Comparison of ENCODE assay signal across 33 cellular contexts in the genomic region with DNA sequence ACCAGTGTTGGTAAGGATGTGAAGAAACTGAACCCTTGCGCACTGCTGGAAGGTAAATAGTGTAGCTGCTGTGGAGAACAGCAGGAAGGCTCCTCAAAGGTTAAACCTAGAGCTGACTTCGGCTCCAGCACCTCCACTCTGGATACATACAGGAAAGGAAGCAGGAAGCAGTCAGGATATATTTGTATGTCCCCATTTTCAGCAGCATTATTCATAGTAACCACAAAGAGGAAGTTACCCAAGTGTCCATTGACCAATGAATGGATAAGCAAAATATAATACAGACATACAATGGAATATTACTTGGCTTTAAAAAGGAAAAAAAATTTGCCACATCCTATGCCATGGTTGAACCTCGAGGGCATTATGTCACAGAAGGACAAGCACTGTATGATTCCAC. TPM values are rescaled to one million over a fixed set of nuclear protein-coding genes. Genes with fewer than 3 reads are reported as not detected.
DNase-seq lines count a peak whose midpoint lies in the region; TF ChIP-seq lines count a peak whose summit lies in the region.
"Had no signal": no experiment of that assay in that cellular context is flagged by ENCODE, and none has a peak within 500 bp of the region (broad histone marks: within the 10 kb centered on the region; RNA-seq: fewer than 3 reads in every experiment).

No MANE protein-coding gene starts in this region.

- 24 to 47% (median 37%) methylated on average over 3 of the region's 3 CpGs for WGBS in spleen, 5 donors

- H3K27ac Mint-ChIP-seq in progenitor cell of endocrine pancreas, result peak overlapping the region; percentile 52
- H3K27ac Mint-ChIP-seq: activated T-helper 1 cell treated with anti-CD3 and anti-CD28 coated beads, Interleukin-12 subunit alpha, Interleukin-12 subunit beta, Interleukin-2, Interleukin-4 antibody, amounts not matched to agents 30 ng/mL and 10 ng/mL and 1 ng/mL, durations not matched to agents 14 hours and 24 hours and 36 hours; CD4-positive, CD25-positive, alpha-beta regulatory T cell; effector memory CD8-positive, alpha-beta T cell; stimulated activated naive CD8-positive, alpha-beta T cell treated with anti-CD3 and anti-CD28 coated beads, Interleukin-15, Interleukin-2, amounts not matched to agents 100 ng/mL and 50 ng/mL, for 24 hours had no signal

- H3K9me3 Mint-ChIP-seq in progenitor cell of endocrine pancreas (ENCODE audit: low read depth), result no peaks in the 10 kb centered on the region
- H3K9me3 Mint-ChIP-seq: activated T-helper 1 cell treated with anti-CD3 and anti-CD28 coated beads, Interleukin-12 subunit alpha, Interleukin-12 subunit beta, Interleukin-2, Interleukin-4 antibody, amounts not matched to agents 30 ng/mL and 10 ng/mL and 1 ng/mL, durations not matched to agents 14 hours and 24 hours and 36 hours; CD4-positive, CD25-positive, alpha-beta regulatory T cell; effector memory CD8-positive, alpha-beta T cell; stimulated activated naive CD8-positive, alpha-beta T cell treated with anti-CD3 and anti-CD28 coated beads, Interleukin-15, Interleukin-2, amounts not matched to agents 100 ng/mL and 50 ng/mL, for 24 hours had no signal

- no peak overlapping the region for H3K27ac ChIP-seq in spleen
- H3K27ac ChIP-seq: 22Rv1, KMS-11, testis had no signal

- peaks cover 0 to 12% (median 0%) of the 10 kb centered on the region in 6 donors for H3K4me1 ChIP-seq in spleen
- H3K4me1 ChIP-seq: testis had no signal

- no peaks in the 10 kb centered on the region for H3K36me3 Mint-ChIP-seq in progenitor cell of endocrine pancreas (ENCODE audit: insufficient read depth)
- H3K36me3 Mint-ChIP-seq: CD4-positive, CD25-positive, alpha-beta regulatory T cell; immature natural killer cell had no signal

- peak; percentile 58 for DNase-seq in DMS53 (lab: John Stamatoyannopoulos, UW)
- DNase-seq in DMS53 treated with DMSO at 0.1 percent for 48 hours (lab: John Stamatoyannopoulos, UW; ENCODE audit: unreplicated experiment), result no peak
- peak; percentile 87 for DNase-seq in MV-4-11 (lab: John Stamatoyannopoulos, UW)
- peak; percentile 8 for DNase-seq in SIG-M5 (lab: John Stamatoyannopoulos, UW)
- no peak for DNase-seq in progenitor cell of endocrine pancreas (ENCODE audit: low spot score, unreplicated experiment)
- DNase-seq in NCI-H187 treated with DMSO at 0.1 percent for 48 hours (lab: John Stamatoyannopoulos, UW), result no peak
- DNase-seq in spleen, result no peak
- DNase-seq in HuH-7 (ENCODE audit: low spot score), result no peak
- DNase-seq: activated CD4-positive, alpha-beta T cell treated with anti-CD3 and anti-CD28 coated beads, Interleukin-2, amount 50 U/mL, for 48 hours; activated naive CD4-positive, alpha-beta T cell treated with Interleukin-2 at 50 U/mL for 16 hours; Calu3; CD4-positive, CD25-positive, alpha-beta regulatory T cell; central memory CD4-positive, alpha-beta T cell; cortex of kidney; effector memory CD8-positive, alpha-beta T cell; erythroblast; GOT3; immature natural killer cell; mesendoderm; NCI-H1092 treated with DMSO at 0.1 percent for 48 hours; NCI-H1930; NCI-H510A treated with DMSO at 0.1 percent for 48 hours; posterior cingulate gyrus; right cardiac atrium; RPMI8226; stimulated activated CD4-positive, alpha-beta T cell treated with anti-CD3 and anti-CD28 coated beads, Interleukin-2, amount 100 ng/mL, for 24 hours; stimulated activated CD8-positive, alpha-beta memory T cell treated with anti-CD3 and anti-CD28 coated beads, Interleukin-4, amount 100 ng/mL, for 48 hours; testis had no signal

- no peak overlapping the region for H3K4me3 Mint-ChIP-seq in progenitor cell of endocrine pancreas (ENCODE audit: low read depth)
- H3K4me3 Mint-ChIP-seq: activated T-helper 1 cell treated with anti-CD3 and anti-CD28 coated beads, Interleukin-12 subunit alpha, Interleukin-12 subunit beta, Interleukin-2, Interleukin-4 antibody, amounts not matched to agents 30 ng/mL and 10 ng/mL and 1 ng/mL, durations not matched to agents 14 hours and 24 hours and 36 hours; CD4-positive, CD25-positive, alpha-beta regulatory T cell; effector memory CD8-positive, alpha-beta T cell; immature natural killer cell; stimulated activated naive CD8-positive, alpha-beta T cell treated with anti-CD3 and anti-CD28 coated beads, Interleukin-15, Interleukin-2, amounts not matched to agents 100 ng/mL and 50 ng/mL, for 24 hours had no signal

- TF ChIP-seq CTCF in progenitor cell of endocrine pancreas (IDR thresholded peaks at IDR 0.05; ENCODE audit: unreplicated experiment), result no peak
- TF ChIP-seq CTCF in spleen (IDR thresholded peaks at IDR 0.05 in 8 of 11, conservative IDR thresholded peaks at IDR 0.05 in 3 of 11), result no peak

- no peaks in the 10 kb centered on the region for H3K9me3 ChIP-seq in spleen
- H3K9me3 ChIP-seq: testis had no signal

- intact Hi-C loops in spleen (cut with DNase I; ENCODE audit: low total_unique reads), result no loop called here

- H3K36me3 ChIP-seq in spleen, result no peaks in the 10 kb centered on the region

- H3K4me1 Mint-ChIP-seq in progenitor cell of endocrine pancreas (ENCODE audit: low read depth), result no peaks in the 10 kb centered on the region
- H3K4me1 Mint-ChIP-seq: CD4-positive, CD25-positive, alpha-beta regulatory T cell; immature natural killer cell had no signal

- peaks cover 0 to 17% (median 0%) of the 10 kb centered on the region in 7 donors for H3K27me3 ChIP-seq in spleen (replicated peaks in 1 of 7)
- H3K27me3 ChIP-seq: testis had no signal

- no peak for TF ChIP-seq POLR2A in spleen (IDR thresholded peaks at IDR 0.05)

- H3K27me3 Mint-ChIP-seq in progenitor cell of endocrine pancreas, result peaks cover 33% of the 10 kb centered on the region

- no peak overlapping the region for H3K4me3 ChIP-seq in spleen
- H3K4me3 ChIP-seq: testis had no signal

RNA-seq across cellular contexts. Expression of a gene that starts 15.0 kb away (rescaled TPM):
- 0.75 and 1.5 TPM in 2 replicates for total RNA-seq in progenitor cell of endocrine pancreas
- under 1 TPM in 5 of 7 donors, not detected in 2; 0.30 to 0.54 (median 0.34) TPM for total RNA-seq in spleen
- polyA plus RNA-seq in spleen, result under 1 TPM; 0.02 to 0.11 (median 0.10) TPM
- total RNA-seq: Calu3, SK-MEL-5 had no signal
- polyA plus RNA-seq: CD4-positive, CD25-positive, alpha-beta regulatory T cell had no signal

RNA-seq across cellular contexts. Expression of a gene that starts 46.4 kb away (rescaled TPM):
- total RNA-seq in progenitor cell of endocrine pancreas, result 8.9 and 9.3 TPM in 2 replicates
- total RNA-seq in spleen, result 10 to 100 TPM; 29.8 to 77.1 (median 41.9) TPM
- polyA plus RNA-seq in spleen, result 10 to 100 TPM in 1 of 3 donors, 1 to 10 TPM in 2; 8.1 to 10.1 (median 8.5) TPM

Comparison
In these comparisons a context has a peak if more than half of its experiments do, and no peak if none do; other contexts are left out.
1. DNase-seq: peak in DMS53 (single experiment), MV-4-11 (single experiment) and SIG-M5 (single experiment); none in DMS53 treated with DMSO at 0.1 percent for 48 hours (single experiment), progenitor cell of endocrine pancreas (single experiment), NCI-H187 treated with DMSO at 0.1 percent for 48 hours (single experiment), spleen (single experiment) and HuH-7 (single experiment).